Comparison of ENCODE assay signal across 10 cellular contexts in genomic region chr10:33421789-33422188, GRCh38.
DNase-seq lines count a peak whose midpoint lies in the region; ATAC-seq, FAIRE-seq and TF ChIP-seq lines count a peak whose summit lies in the region.
"Had no signal": no experiment of that assay in that cellular context is flagged by ENCODE, and none has a peak within 500 bp of the region (broad histone marks: within the 10 kb centered on the region; RNA-seq: fewer than 3 reads in every experiment).

No MANE protein-coding gene starts in this region.

- no peaks in the 10 kb centered on the region for H3K36me3 Mint-ChIP-seq in activated CD4-positive, alpha-beta memory T cell treated with anti-CD3 and anti-CD28 coated beads for 36 hours

- no peak for TF ChIP-seq CTCF in keratinocyte (optimal IDR thresholded peaks at IDR 0.05 in 1 of 3, IDR thresholded peaks at IDR 0.05 in 1 of 3, conservative IDR thresholded peaks at IDR 0.05 in 1 of 3; ENCODE audit: extremely low read depth in 1 of 3, insufficient read depth in 2 of 3, low read length in 3 of 3)
- TF ChIP-seq CTCF in upper lobe of right lung (IDR thresholded peaks at IDR 0.05): no peak

- H3K4me3 ChIP-seq in keratinocyte (ENCODE audit: control insufficient read depth in 2 of 3, extremely low read depth in 1 of 3, insufficient read depth in 2 of 3, low read depth in 1 of 3, low read length in 3 of 3): no peak overlapping the region
- no peak overlapping the region for H3K4me3 ChIP-seq in upper lobe of right lung

- H3K79me2 ChIP-seq in keratinocyte (ENCODE audit: control insufficient read depth, insufficient read depth, low read length): no peaks in the 10 kb centered on the region

- DNase-seq in HPDE6-E6E7 (ENCODE audit: extremely low spot score): peak; percentile 1
- DNase-seq in brain pericyte (ENCODE audit: low read depth, low spot score): peak; percentile 50
- no peak for DNase-seq in keratinocyte (ENCODE audit: low read depth, low spot score)
- no peak for DNase-seq in upper lobe of right lung
- no peak for DNase-seq in putamen (ENCODE audit: low spot score)
- no peak for DNase-seq in activated CD4-positive, alpha-beta memory T cell treated with anti-CD3 and anti-CD28 coated beads for 36 hours
- DNase-seq: activated T-cell treated with anti-CD3 and anti-CD28 coated beads for 4 hours, NCI-H2081 treated with DMSO at 0.1 percent for 48 hours, T-helper 1 cell had no signal

- H3K9me1 ChIP-seq in keratinocyte (ENCODE audit: control insufficient read depth, extremely low read depth, insufficient read depth, low read length): no peaks in the 10 kb centered on the region

- CTCF ChIA-PET in activated CD4-positive, alpha-beta memory T cell treated with anti-CD3 and anti-CD28 coated beads for 36 hours (lab: Charles Lee): no interaction called here

- H3K27ac ChIP-seq in keratinocyte (ENCODE audit: control insufficient read depth, insufficient read depth, low read length): no peak overlapping the region
- H3K27ac ChIP-seq in upper lobe of right lung: no peak overlapping the region

- H3K36me3 ChIP-seq in keratinocyte (ENCODE audit: control insufficient read depth in 2 of 2, extremely low read depth in 1 of 2, insufficient read depth in 2 of 2, low read length in 2 of 2) (no peaks in the 10 kb centered on the region), upper lobe of right lung (no peaks in the 10 kb centered on the region)

- dilution Hi-C loops in keratinocyte (cut with MboI; ENCODE audit: extremely low pct_ligation_motif_present, low sequenced_read_pairs): no loop called here

- no peaks in the 10 kb centered on the region for H3K4me1 Mint-ChIP-seq in activated CD4-positive, alpha-beta memory T cell treated with anti-CD3 and anti-CD28 coated beads for 36 hours (ENCODE audit: low read depth)

- POLR2A ChIA-PET in activated CD4-positive, alpha-beta memory T cell treated with anti-CD3 and anti-CD28 coated beads for 36 hours (lab: Charles Lee): no interaction called here

- H3K4me3 Mint-ChIP-seq in activated CD4-positive, alpha-beta memory T cell treated with anti-CD3 and anti-CD28 coated beads for 36 hours: no peak overlapping the region

- FAIRE-seq in keratinocyte (lab: Jason Lieb, UNC): peak; percentile 95

- no peak overlapping the region for H3K9ac ChIP-seq in keratinocyte (ENCODE audit: control insufficient read depth, extremely low read depth, insufficient read depth, low read length)

- H3K9me3 ChIP-seq in keratinocyte (ENCODE audit: control insufficient read depth, low read depth, low read length): no peaks in the 10 kb centered on the region
- no peaks in the 10 kb centered on the region for H3K9me3 ChIP-seq in upper lobe of right lung

- H3K27me3 ChIP-seq in keratinocyte (ENCODE audit: control insufficient read depth, extremely low read depth, insufficient read depth, low read length) (no peaks in the 10 kb centered on the region), upper lobe of right lung (no peaks in the 10 kb centered on the region)

- H3K27ac Mint-ChIP-seq in activated CD4-positive, alpha-beta memory T cell treated with anti-CD3 and anti-CD28 coated beads for 36 hours: no peak overlapping the region

- intact Hi-C loops in upper lobe of right lung (cut with DNase I): no loop called here
- intact Hi-C loops in activated CD4-positive, alpha-beta memory T cell treated with anti-CD3 and anti-CD28 coated beads for 36 hours (cut with micrococcal nuclease): no loop called here

- ATAC-seq in upper lobe of right lung: peak; percentile 59
- no peak for ATAC-seq in HG03378 (IDR thresholded peaks at IDR 0.05; ENCODE audit: unreplicated experiment)

- peaks cover 23% of the 10 kb centered on the region for H3K27me3 Mint-ChIP-seq in activated CD4-positive, alpha-beta memory T cell treated with anti-CD3 and anti-CD28 coated beads for 36 hours

- peak overlapping the region; percentile 37 for H3K4me2 ChIP-seq in keratinocyte (ENCODE audit: control insufficient read depth, extremely low read depth, insufficient read depth, low read depth, low read length)

- H3K4me1 ChIP-seq in keratinocyte (ENCODE audit: control insufficient read depth, extremely low read depth, insufficient read depth, low read length): peaks cover 9% of the 10 kb centered on the region
- H3K4me1 ChIP-seq in upper lobe of right lung: peaks cover 3% of the 10 kb centered on the region

- H3K9me3 Mint-ChIP-seq in activated CD4-positive, alpha-beta memory T cell treated with anti-CD3 and anti-CD28 coated beads for 36 hours: no peaks in the 10 kb centered on the region

- H2AFZ ChIP-seq in keratinocyte (ENCODE audit: control insufficient read depth, low read length): peak overlapping the region; percentile 77

- H4K20me1 ChIP-seq in keratinocyte (ENCODE audit: control insufficient read depth, extremely low read depth, insufficient read depth, low read length): no peaks in the 10 kb centered on the region

Comparison
In these comparisons a context has a peak if more than half of its experiments do, and no peak if none do; other contexts are left out.
1. DNase-seq: peak in HPDE6-E6E7 (single experiment) and brain pericyte (single experiment); none in keratinocyte (single experiment), upper lobe of right lung (single experiment), putamen (single experiment) and activated CD4-positive, alpha-beta memory T cell treated with anti-CD3 and anti-CD28 coated beads for 36 hours (single experiment).